1 cellular context compared by ENCODE assay signal in the genomic region with DNA sequence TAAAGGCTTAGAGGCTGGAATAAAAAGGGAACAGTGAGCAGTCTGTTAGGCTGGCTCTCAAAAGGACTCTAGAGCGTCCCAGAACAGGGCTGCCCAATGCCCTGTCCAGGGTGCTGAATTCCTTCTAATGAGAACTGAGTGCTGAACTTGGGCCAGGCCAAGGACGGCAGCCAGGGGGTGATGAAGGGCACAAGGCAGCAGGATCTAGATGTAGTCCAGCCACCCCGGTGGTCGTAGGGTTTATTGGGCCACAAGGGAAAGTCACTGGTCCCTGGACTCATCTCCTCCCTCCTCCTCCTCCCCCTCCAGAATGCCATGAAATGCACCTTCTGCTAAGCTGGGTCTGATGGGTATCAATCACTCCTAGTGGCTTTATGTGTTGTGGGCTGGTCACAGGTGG.
A peak's percentile ranks its signal among the peaks of the same experiment; 100 is the strongest.
TF ChIP-seq lines count a peak whose summit lies in the region.

No MANE protein-coding gene starts in this region.

TF ChIP-seq in WTC11, 78 proteins besides CTCF, POLR2A, EP300 and RAD21 (continued from another document):
- TF ChIP-seq HMGXB4 (CRISPR knock-in tag; IDR thresholded peaks at IDR 0.05) (no peak), JUN (CRISPR knock-in tag; IDR thresholded peaks at IDR 0.05) (peak; percentile 86; the same call in 1 of the 2 replicates), GRHL2 (CRISPR knock-in tag; IDR thresholded peaks at IDR 0.05; ENCODE audit: insufficient replicate concordance, severe bottlenecking) (no peak), OVOL2 (CRISPR knock-in tag; IDR thresholded peaks at IDR 0.05; ENCODE audit: borderline replicate concordance) (no peak), TEAD4 (CRISPR knock-in tag; IDR thresholded peaks at IDR 0.05) (peak; percentile 83), GABPB1 (CRISPR knock-in tag; IDR thresholded peaks at IDR 0.05) (no peak), TEAD1 (CRISPR knock-in tag; IDR thresholded peaks at IDR 0.05) (peak; percentile 90), ZNF121 (CRISPR knock-in tag; IDR thresholded peaks at IDR 0.05) (0 out of 2 replicates have a peak, but pooled peaks have one; percentile 68), ATF1 (CRISPR knock-in tag; IDR thresholded peaks at IDR 0.05) (no peak; the same call in 1 of the 2 replicates), NFE2L1 (CRISPR knock-in tag; IDR thresholded peaks at IDR 0.05) (peak; percentile 64; the same call in 1 of the 2 replicates), CDX4 (CRISPR knock-in tag; IDR thresholded peaks at IDR 0.05; ENCODE audit: borderline replicate concordance) (no peak), ZNF317 (CRISPR knock-in tag; IDR thresholded peaks at IDR 0.05; ENCODE audit: borderline replicate concordance, low read depth) (no peak)
- TF ChIP-seq, protein P1, sequence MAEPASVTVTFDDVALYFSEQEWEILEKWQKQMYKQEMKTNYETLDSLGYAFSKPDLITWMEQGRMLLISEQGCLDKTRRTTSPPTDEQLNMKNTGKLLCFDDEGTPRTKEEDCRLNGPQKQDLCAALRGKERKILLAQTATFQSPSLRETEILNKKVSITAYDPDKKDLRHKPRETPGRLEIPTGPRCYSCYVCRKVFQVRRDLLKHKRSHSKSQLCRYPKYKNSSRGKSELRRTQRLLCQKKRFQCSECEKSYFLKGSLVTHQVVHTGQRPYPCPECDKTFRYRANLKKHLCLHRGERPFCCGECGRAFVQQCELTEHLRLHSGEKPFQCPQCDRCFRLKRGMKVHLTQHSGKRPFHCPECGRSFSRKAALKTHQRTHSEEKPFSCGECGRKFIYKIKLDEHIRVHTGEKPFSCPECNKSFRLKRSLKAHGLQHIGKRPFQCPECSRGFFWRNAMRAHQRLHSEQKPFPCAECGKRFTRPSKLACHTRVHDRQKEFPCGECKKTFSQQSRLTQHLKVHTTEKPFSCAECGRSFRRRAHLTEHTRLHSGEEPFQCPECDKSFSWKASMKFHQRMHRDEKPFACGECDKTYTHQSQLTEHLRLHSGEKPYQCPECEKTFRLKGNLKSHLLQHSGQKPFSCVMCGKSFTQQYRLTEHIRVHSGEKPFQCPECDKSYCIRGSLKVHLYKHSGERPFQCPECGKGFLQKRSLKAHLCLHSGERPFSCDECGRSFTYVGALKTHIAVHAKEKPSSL (CRISPR knock-in tag; conservative IDR thresholded peaks at IDR 0.05): no peak
- TF ChIP-seq, protein P2, sequence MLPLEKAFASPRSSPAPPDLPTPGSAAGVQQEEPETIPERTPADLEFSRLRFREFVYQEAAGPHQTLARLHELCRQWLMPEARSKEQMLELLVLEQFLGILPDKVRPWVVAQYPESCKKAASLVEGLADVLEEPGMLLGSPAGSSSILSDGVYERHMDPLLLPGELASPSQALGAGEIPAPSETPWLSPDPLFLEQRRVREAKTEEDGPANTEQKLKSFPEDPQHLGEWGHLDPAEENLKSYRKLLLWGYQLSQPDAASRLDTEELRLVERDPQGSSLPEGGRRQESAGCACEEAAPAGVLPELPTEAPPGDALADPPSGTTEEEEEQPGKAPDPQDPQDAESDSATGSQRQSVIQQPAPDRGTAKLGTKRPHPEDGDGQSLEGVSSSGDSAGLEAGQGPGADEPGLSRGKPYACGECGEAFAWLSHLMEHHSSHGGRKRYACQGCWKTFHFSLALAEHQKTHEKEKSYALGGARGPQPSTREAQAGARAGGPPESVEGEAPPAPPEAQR (CRISPR knock-in tag; IDR thresholded peaks at IDR 0.05): 0 out of 2 replicates have a peak, but pooled peaks have one; percentile 68
- TF ChIP-seq, protein P3, sequence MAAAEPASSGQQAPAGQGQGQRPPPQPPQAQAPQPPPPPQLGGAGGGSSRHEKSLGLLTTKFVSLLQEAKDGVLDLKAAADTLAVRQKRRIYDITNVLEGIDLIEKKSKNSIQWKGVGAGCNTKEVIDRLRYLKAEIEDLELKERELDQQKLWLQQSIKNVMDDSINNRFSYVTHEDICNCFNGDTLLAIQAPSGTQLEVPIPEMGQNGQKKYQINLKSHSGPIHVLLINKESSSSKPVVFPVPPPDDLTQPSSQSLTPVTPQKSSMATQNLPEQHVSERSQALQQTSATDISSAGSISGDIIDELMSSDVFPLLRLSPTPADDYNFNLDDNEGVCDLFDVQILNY (CRISPR knock-in tag; IDR thresholded peaks at IDR 0.05): no peak
